8 cellular contexts compared by ENCODE assay signal in the genomic region with DNA sequence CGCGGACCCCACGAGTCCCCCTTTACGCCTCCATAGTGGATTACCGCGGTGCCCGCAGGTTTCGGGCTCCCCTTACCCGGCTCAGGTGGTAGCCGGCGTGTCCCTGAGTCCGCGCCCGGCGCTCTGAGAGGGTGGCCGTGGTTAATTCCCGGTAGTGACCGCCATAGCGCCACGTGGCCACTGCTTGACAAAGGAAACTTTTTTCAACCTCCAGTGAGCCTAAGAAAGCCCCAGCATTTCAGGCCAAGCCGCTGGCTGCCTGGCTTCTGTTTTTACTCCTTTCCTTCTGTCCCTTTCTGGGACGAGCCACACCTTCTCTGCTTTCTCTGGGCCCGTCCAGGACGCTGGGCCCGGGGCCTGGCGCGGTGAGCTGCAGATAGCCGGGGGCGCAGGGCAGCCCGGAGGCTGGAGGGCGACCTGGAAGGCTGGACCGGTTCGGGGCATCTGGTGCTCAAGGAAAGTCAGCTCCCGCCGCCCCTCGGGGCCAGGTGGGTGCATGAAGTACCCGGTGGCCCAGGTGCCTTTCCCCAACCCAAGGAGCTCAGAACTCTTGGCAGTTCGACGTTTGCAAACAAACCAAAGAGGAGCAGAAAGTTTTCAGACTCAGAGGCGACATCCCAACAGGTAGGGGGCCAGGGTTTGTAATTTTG. TPM values are rescaled to one million over a fixed set of nuclear protein-coding genes. Genes with fewer than 3 reads are reported as not detected.
DNase-seq lines count a peak whose midpoint lies in the region; ATAC-seq and TF ChIP-seq lines count a peak whose summit lies in the region.

No MANE protein-coding gene starts in this region.

- no peaks in the 10 kb centered on the region for H3K79me2 ChIP-seq in DOHH2 (ENCODE audit: control insufficient read depth, low read length)

- H3K27me3 Mint-ChIP-seq in effector memory CD8-positive, alpha-beta T cell, result peaks cover 19 to 44% of the 10 kb centered on the region in 2 donors

- H3K4me2 ChIP-seq in DOHH2 (ENCODE audit: low read length), result peak overlapping the region; percentile 67

- peaks cover 4% of the 10 kb centered on the region for H3K36me3 Mint-ChIP-seq in effector memory CD8-positive, alpha-beta T cell (ENCODE audit: insufficient read depth)

- ATAC-seq in GM21367 (IDR thresholded peaks at IDR 0.05; ENCODE audit: unreplicated experiment), result peak; percentile 34
- peak; percentile 64 for ATAC-seq in effector memory CD8-positive, alpha-beta T cell (replicated peaks)
- ATAC-seq in upper lobe of right lung, result peak; percentile 78

- H3K27me3 ChIP-seq in DOHH2 (ENCODE audit: control insufficient read depth, low read length), result peaks cover 48% of the 10 kb centered on the region
- H3K27me3 ChIP-seq in upper lobe of right lung, result no peaks in the 10 kb centered on the region

- intact Hi-C loops in upper lobe of right lung (cut with DNase I), result no loop called here

- H3K4me1 Mint-ChIP-seq in effector memory CD8-positive, alpha-beta T cell (ENCODE audit: low read depth in 2 of 2), result peaks cover 6 to 12% of the 10 kb centered on the region in 2 donors

- peak; percentile 83 for DNase-seq in HK-2 (ENCODE audit: unreplicated experiment)
- DNase-seq in SK-N-DZ (ENCODE audit: low spot score), result peak; percentile 65
- DNase-seq in effector memory CD8-positive, alpha-beta T cell, result peak in 2 of 3 experiments; percentile 27 to 42
- DNase-seq in upper lobe of right lung, result peak; percentile 86
- no peak for DNase-seq in stimulated activated naive CD4-positive, alpha-beta T cell treated with Interleukin-2 at 50 U/mL for 16 hours (lab: John Stamatoyannopoulos, UW)

- H3K27ac ChIP-seq in DOHH2 (ENCODE audit: low read depth, low read length), result no peak overlapping the region
- H3K27ac ChIP-seq in mesodermal cell (ENCODE audit: low read depth, low read length, severe bottlenecking), result peak overlapping the region; percentile 97
- H3K27ac ChIP-seq in upper lobe of right lung, result peak overlapping the region; percentile 82

- 3 to 4% methylated on average over 33 to 35 of the region's 40 CpGs for WGBS in mesodermal cell (ENCODE audit: insufficient coverage in 2 of 2), 2 experiments

- H3K4me3 Mint-ChIP-seq in effector memory CD8-positive, alpha-beta T cell, result peak overlapping the region; percentile 87 to 88

- H3K36me3 ChIP-seq in DOHH2 (ENCODE audit: control insufficient read depth, low read length) (no peaks in the 10 kb centered on the region), mesodermal cell (ENCODE audit: control insufficient read depth, insufficient read depth, low read length) (peaks cover 17% of the 10 kb centered on the region), upper lobe of right lung (no peaks in the 10 kb centered on the region)

- no peak for TF ChIP-seq CTCF in DOHH2 (IDR thresholded peaks at IDR 0.05; ENCODE audit: low read depth, low read length, poor library complexity, severe bottlenecking)
- TF ChIP-seq CTCF in upper lobe of right lung (IDR thresholded peaks at IDR 0.05), result no peak

- H3K9me2 ChIP-seq in DOHH2 (replicated peaks; ENCODE audit: control insufficient read depth, low read length), result no peaks in the 10 kb centered on the region

- no peaks in the 10 kb centered on the region for H3F3A ChIP-seq in DOHH2 (ENCODE audit: control insufficient read depth, insufficient read depth)

- H3K9me3 ChIP-seq in DOHH2 (ENCODE audit: control insufficient read depth, insufficient read depth, low read length) (no peaks in the 10 kb centered on the region), mesodermal cell (ENCODE audit: control insufficient read depth, low read length) (no peaks in the 10 kb centered on the region), upper lobe of right lung (no peaks in the 10 kb centered on the region)

- H3K4me1 ChIP-seq in DOHH2 (ENCODE audit: control insufficient read depth, low read length), result peaks cover 12% of the 10 kb centered on the region
- peaks cover 26% of the 10 kb centered on the region for H3K4me1 ChIP-seq in mesodermal cell (ENCODE audit: control insufficient read depth, insufficient read depth, low read length, poor library complexity, severe bottlenecking)
- peaks cover 17% of the 10 kb centered on the region for H3K4me1 ChIP-seq in upper lobe of right lung

- no peaks in the 10 kb centered on the region for H3K9me3 Mint-ChIP-seq in effector memory CD8-positive, alpha-beta T cell

- H3K4me3 ChIP-seq in DOHH2 (ENCODE audit: low read length), result peak overlapping the region; percentile 63
- H3K4me3 ChIP-seq in mesodermal cell (ENCODE audit: extremely low read depth, insufficient read depth, low read length, poor library complexity, severe bottlenecking), result peak overlapping the region; percentile 92
- peak overlapping the region; percentile 94 for H3K4me3 ChIP-seq in upper lobe of right lung

- peak overlapping the region; percentile 67 to 79 for H3K27ac Mint-ChIP-seq in effector memory CD8-positive, alpha-beta T cell

- H4K20me1 ChIP-seq in DOHH2 (ENCODE audit: control insufficient read depth, insufficient read depth, low read depth, low read length), result no peaks in the 10 kb centered on the region

RNA-seq across cellular contexts. Expression of a gene that starts 0.5 kb away (rescaled TPM):
- 37.6 and 38.9 TPM in 2 replicates for polyA plus RNA-seq in SK-N-DZ (2014; cell fraction: cytosol; rRNA removed)
- 16.2 and 17.6 TPM in 2 replicates for polyA plus RNA-seq in SK-N-DZ (2014; cell fraction: nucleus; rRNA removed)
- polyA plus RNA-seq in mesodermal cell (2013, experiment 1 of 2), result 50.5 TPM
- polyA plus RNA-seq in mesodermal cell (2013, experiment 2 of 2), result 50.3 TPM
- 159 TPM for total RNA-seq in upper lobe of right lung
